Comparison of ENCODE assay signal across 1 cellular context in the genomic region with DNA sequence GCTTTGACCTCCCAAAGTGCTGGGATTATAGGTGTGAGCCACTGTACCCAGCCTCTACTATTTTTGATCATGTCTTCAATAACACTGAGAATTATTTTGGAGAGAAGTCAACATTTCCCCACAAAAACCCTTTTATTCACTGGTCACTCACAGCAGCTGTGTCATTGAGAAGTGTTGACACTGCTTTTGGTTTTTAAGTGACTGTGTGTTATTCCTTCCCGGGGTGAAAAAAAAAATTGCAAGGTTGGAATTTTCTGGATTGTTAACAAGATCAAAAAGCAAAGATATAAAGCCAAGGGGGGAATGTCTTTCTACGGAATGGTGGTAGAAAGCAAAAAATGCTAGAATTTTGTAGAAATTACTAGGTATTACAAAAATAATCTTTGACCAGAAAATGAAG.
TF ChIP-seq lines count a peak whose summit lies in the region.

No MANE protein-coding gene starts in this region.

TF ChIP-seq in HCT116, 20 proteins besides CTCF, POLR2A, EP300 and RAD21 (continued from another document):
- TF ChIP-seq CEBPB (IDR thresholded peaks at IDR 0.05; ENCODE audit: low read depth) = no peak
- TF ChIP-seq, protein P1, sequence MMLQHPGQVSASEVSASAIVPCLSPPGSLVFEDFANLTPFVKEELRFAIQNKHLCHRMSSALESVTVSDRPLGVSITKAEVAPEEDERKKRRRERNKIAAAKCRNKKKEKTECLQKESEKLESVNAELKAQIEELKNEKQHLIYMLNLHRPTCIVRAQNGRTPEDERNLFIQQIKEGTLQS (IDR thresholded peaks at IDR 0.05) = no peak
- no peak for TF ChIP-seq ZFX (IDR thresholded peaks at IDR 0.05)
- TF ChIP-seq CBX3 (IDR thresholded peaks at IDR 0.05; ENCODE audit: low read depth) = no peak
- no peak for TF ChIP-seq SIN3A (IDR thresholded peaks at IDR 0.05; ENCODE audit: low read depth)
- TF ChIP-seq EZH2phosphoT487 (IDR thresholded peaks at IDR 0.05; ENCODE audit: borderline replicate concordance) = no peak
- TF ChIP-seq, protein P2, sequence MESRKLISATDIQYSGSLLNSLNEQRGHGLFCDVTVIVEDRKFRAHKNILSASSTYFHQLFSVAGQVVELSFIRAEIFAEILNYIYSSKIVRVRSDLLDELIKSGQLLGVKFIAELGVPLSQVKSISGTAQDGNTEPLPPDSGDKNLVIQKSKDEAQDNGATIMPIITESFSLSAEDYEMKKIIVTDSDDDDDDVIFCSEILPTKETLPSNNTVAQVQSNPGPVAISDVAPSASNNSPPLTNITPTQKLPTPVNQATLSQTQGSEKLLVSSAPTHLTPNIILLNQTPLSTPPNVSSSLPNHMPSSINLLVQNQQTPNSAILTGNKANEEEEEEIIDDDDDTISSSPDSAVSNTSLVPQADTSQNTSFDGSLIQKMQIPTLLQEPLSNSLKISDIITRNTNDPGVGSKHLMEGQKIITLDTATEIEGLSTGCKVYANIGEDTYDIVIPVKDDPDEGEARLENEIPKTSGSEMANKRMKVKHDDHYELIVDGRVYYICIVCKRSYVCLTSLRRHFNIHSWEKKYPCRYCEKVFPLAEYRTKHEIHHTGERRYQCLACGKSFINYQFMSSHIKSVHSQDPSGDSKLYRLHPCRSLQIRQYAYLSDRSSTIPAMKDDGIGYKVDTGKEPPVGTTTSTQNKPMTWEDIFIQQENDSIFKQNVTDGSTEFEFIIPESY (IDR thresholded peaks at IDR 0.05; ENCODE audit: extremely low read depth, insufficient replicate concordance, low read length) = no peak
- no peak for TF ChIP-seq SRF (IDR thresholded peaks at IDR 0.05; ENCODE audit: low read depth)
